In the genomic region with DNA sequence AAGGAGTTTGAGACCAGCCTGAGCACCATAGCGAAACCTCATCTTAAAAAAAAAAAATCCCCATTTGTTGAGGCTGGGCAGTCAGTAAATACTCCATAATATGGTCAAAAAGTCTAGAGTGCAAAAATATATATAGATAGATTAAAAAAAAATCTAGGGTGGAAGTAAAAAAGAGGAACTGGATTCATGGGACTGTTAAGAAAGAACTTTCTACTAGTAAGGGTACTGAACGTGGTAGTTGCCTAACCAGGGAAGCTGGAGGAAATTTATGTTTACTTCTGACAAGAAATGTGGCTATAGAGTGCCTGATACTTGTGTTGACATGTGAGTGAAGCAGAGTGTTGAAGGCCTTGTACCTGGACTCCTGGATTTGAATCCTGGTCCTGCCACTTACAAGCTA, we compare ENCODE assay signal across 19 cellular contexts.
DNase-seq lines count a peak whose midpoint lies in the region; ATAC-seq lines count a peak whose summit lies in the region.
"Had no signal": no experiment of that assay in that cellular context is flagged by ENCODE, and none has a peak within 500 bp of the region (broad histone marks: within the 10 kb centered on the region; RNA-seq: fewer than 3 reads in every experiment).

No MANE protein-coding gene starts in this region.

- H3K27me3 ChIP-seq in naive thymus-derived CD4-positive, alpha-beta T cell (ENCODE audit: control insufficient read depth in 2 of 2, insufficient read depth in 2 of 2, low read length in 2 of 2): no peaks in the 10 kb centered on the region
- H3K27me3 ChIP-seq: MG63 had no signal

- peaks cover 0 to 3% (median 0%) of the 10 kb centered on the region in 11 donors for H3K9me3 Mint-ChIP-seq in naive thymus-derived CD4-positive, alpha-beta T cell
- H3K9me3 Mint-ChIP-seq: CD4-positive, alpha-beta T cell; T-helper 1 cell treated with Interleukin-12 subunit alpha and Interleukin-12 subunit beta and Interleukin-4 antibody, amounts not matched to agents 30 μg/mL and 1 μg/mL, for 36 hours had no signal

- H3K27me3 Mint-ChIP-seq in naive thymus-derived CD4-positive, alpha-beta T cell: peaks cover 0 to 15% (median 7%) of the 10 kb centered on the region in 5 donors

- H3K36me3 Mint-ChIP-seq in naive thymus-derived CD4-positive, alpha-beta T cell: no peaks in the 10 kb centered on the region

- CTCF ChIA-PET in naive thymus-derived CD4-positive, alpha-beta T cell (lab: Charles Lee): no interaction called here

- no peak overlapping the region for H3K4me3 ChIP-seq in naive thymus-derived CD4-positive, alpha-beta T cell (ENCODE audit: low read length)
- H3K4me3 ChIP-seq: MG63 had no signal

- H3K27ac ChIP-seq in naive thymus-derived CD4-positive, alpha-beta T cell (ENCODE audit: low read depth, low read length): no peak overlapping the region
- H3K27ac ChIP-seq: 22Rv1 had no signal

- no peak overlapping the region for H3K4me3 Mint-ChIP-seq in naive thymus-derived CD4-positive, alpha-beta T cell
- H3K4me3 Mint-ChIP-seq: CD4-positive, alpha-beta T cell; T-helper 1 cell treated with Interleukin-12 subunit alpha and Interleukin-12 subunit beta and Interleukin-4 antibody, amounts not matched to agents 30 μg/mL and 1 μg/mL, for 36 hours had no signal

- peak; percentile 78 for DNase-seq in SIG-M5 treated with dmso at 0.1 percent for 504 hours (lab: John Stamatoyannopoulos, UW; ENCODE audit: unreplicated experiment)
- no peak for DNase-seq in SIG-M5 (lab: John Stamatoyannopoulos, UW)
- DNase-seq in NOMO-1 (lab: John Stamatoyannopoulos, UW; ENCODE audit: unreplicated experiment in 2 of 2): peak; percentile 56 to 64
- peak; percentile 66 for DNase-seq in SKM-1 treated with dmso at 0.1 percent for 144 hours (lab: John Stamatoyannopoulos, UW; ENCODE audit: unreplicated experiment)
- DNase-seq in naive thymus-derived CD4-positive, alpha-beta T cell: no peak
- DNase-seq in NCI-H510A (lab: John Stamatoyannopoulos, UW): no peak
- no peak for DNase-seq in NCI-H524 (lab: John Stamatoyannopoulos, UW)
- DNase-seq: Caco-2; CD4-positive, alpha-beta T cell; MG63; NCI-H187 treated with DMSO at 0.1 percent for 48 hours; NCI-H2227 treated with DMSO at 0.1 percent for 48 hours; NCI-H524 treated with DMSO at 0.1 percent for 48 hours; SHP77 had no signal

- H3K36me3 ChIP-seq in naive thymus-derived CD4-positive, alpha-beta T cell (ENCODE audit: control insufficient read depth in 2 of 3, insufficient read depth in 3 of 3, low read length in 3 of 3): no peaks in the 10 kb centered on the region
- H3K36me3 ChIP-seq: MG63 had no signal

- no peaks in the 10 kb centered on the region for H3K4me1 Mint-ChIP-seq in naive thymus-derived CD4-positive, alpha-beta T cell

- H3K9me3 ChIP-seq in naive thymus-derived CD4-positive, alpha-beta T cell (ENCODE audit: control insufficient read depth in 2 of 3, low read length in 3 of 3): no peaks in the 10 kb centered on the region
- H3K9me3 ChIP-seq: Caco-2, MG63 had no signal

- intact Hi-C loops in naive thymus-derived CD4-positive, alpha-beta T cell (cut with micrococcal nuclease): loop anchor here in 1 of 2 donors (2.0 kb wide), 1 partner anchor 504 kb away; no protein-coding TSS in a partner anchor

- no peak overlapping the region for H3K27ac Mint-ChIP-seq in naive thymus-derived CD4-positive, alpha-beta T cell
- H3K27ac Mint-ChIP-seq: CD4-positive, alpha-beta T cell; T-helper 1 cell treated with Interleukin-12 subunit alpha and Interleukin-12 subunit beta and Interleukin-4 antibody, amounts not matched to agents 30 μg/mL and 1 μg/mL, for 36 hours had no signal

- POLR2A ChIA-PET in naive thymus-derived CD4-positive, alpha-beta T cell (lab: Charles Lee): no interaction called here

- no peaks in the 10 kb centered on the region for H3K4me1 ChIP-seq in naive thymus-derived CD4-positive, alpha-beta T cell (ENCODE audit: control insufficient read depth in 2 of 2, insufficient read depth in 2 of 2, low read length in 2 of 2)
- H3K4me1 ChIP-seq: Caco-2 had no signal

- ATAC-seq in naive thymus-derived CD4-positive, alpha-beta T cell: no peak
- ATAC-seq in HG03025 (IDR thresholded peaks at IDR 0.05; ENCODE audit: low FRiP score, unreplicated experiment): no peak
- ATAC-seq: HepG2, SK-N-SH treated with all-trans-retinoic acid at 6 μM for 48 hours had no signal

Comparison
In these comparisons a context has a peak if more than half of its experiments do, and no peak if none do; other contexts are left out.
1. DNase-seq: peak in SIG-M5 treated with dmso at 0.1 percent for 504 hours (single experiment), NOMO-1 (2 of 2) and SKM-1 treated with dmso at 0.1 percent for 144 hours (single experiment); none in SIG-M5 (single experiment), naive thymus-derived CD4-positive, alpha-beta T cell (0 of 9), NCI-H510A (single experiment) and NCI-H524 (0 of 2).